In genomic region chr4:62927574-62927973, GRCh38 we compare ENCODE assay signal across 19 cellular contexts.
"Had no signal": no experiment of that assay in that cellular context is flagged by ENCODE, and none has a peak within 500 bp of the region (broad histone marks: within the 10 kb centered on the region; RNA-seq: fewer than 3 reads in every experiment).

No MANE protein-coding gene starts in this region.

- DNase-seq: dermis blood vessel endothelial cell; dorsolateral prefrontal cortex; effector CD4-positive, alpha-beta T cell; effector memory CD4-positive, alpha-beta T cell; foreskin keratinocyte; heart left ventricle; hypothalamus; immature natural killer cell; islet precursor cell; kidney; kidney glomerular epithelial cell; left lung; lower lobe of right lung; mesenchymal stem cell; mucosa of descending colon had no signal

- H3K4me1 ChIP-seq: esophagus muscularis mucosa, foreskin keratinocyte, gastroesophageal sphincter, left lung, lower lobe of right lung had no signal

- H3K27ac ChIP-seq: coronary artery, dorsolateral prefrontal cortex, esophagus muscularis mucosa, foreskin keratinocyte, gastroesophageal sphincter, hepatocyte, left lung, lower lobe of right lung had no signal

- H3K4me3 ChIP-seq: coronary artery, dorsolateral prefrontal cortex, esophagus muscularis mucosa, gastroesophageal sphincter, heart left ventricle, hepatocyte, left lung, lower lobe of right lung, mucosa of descending colon had no signal

- H3K9me3 ChIP-seq: esophagus muscularis mucosa, gastroesophageal sphincter, heart left ventricle, left lung, lower lobe of right lung, mucosa of descending colon had no signal

- ATAC-seq: foreskin keratinocyte, gastroesophageal sphincter, left lung, lower lobe of right lung, mucosa of descending colon had no signal

- H3K27me3 ChIP-seq: dorsolateral prefrontal cortex, esophagus muscularis mucosa, foreskin keratinocyte, gastroesophageal sphincter, heart left ventricle, hepatocyte, left lung had no signal
